1 cellular context compared by ENCODE assay signal in the genomic region with DNA sequence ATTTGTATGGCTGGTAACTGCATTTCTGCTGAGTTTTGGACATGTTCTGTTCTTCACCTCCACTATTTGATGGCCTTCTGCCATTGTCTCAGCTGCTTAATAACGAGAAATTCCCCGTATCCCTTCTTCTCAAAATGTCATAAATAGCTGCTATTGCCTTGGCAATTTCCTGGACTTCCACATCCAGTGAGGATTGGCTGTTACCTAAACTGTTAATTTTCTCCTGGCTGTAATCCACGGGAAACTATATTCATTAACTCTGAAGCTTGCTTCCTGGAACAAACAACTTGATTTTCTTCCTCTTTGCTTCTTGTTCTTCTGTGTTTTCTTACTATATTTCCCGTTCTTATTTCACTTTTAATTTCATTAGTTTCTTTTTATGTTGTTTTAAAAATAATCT.
TF ChIP-seq lines count a peak whose summit lies in the region.

No MANE protein-coding gene starts in this region.

TF ChIP-seq in GM12878, 131 proteins besides CTCF, POLR2A, EP300 and RAD21 (continued from another document):
- TF ChIP-seq, protein P1, sequence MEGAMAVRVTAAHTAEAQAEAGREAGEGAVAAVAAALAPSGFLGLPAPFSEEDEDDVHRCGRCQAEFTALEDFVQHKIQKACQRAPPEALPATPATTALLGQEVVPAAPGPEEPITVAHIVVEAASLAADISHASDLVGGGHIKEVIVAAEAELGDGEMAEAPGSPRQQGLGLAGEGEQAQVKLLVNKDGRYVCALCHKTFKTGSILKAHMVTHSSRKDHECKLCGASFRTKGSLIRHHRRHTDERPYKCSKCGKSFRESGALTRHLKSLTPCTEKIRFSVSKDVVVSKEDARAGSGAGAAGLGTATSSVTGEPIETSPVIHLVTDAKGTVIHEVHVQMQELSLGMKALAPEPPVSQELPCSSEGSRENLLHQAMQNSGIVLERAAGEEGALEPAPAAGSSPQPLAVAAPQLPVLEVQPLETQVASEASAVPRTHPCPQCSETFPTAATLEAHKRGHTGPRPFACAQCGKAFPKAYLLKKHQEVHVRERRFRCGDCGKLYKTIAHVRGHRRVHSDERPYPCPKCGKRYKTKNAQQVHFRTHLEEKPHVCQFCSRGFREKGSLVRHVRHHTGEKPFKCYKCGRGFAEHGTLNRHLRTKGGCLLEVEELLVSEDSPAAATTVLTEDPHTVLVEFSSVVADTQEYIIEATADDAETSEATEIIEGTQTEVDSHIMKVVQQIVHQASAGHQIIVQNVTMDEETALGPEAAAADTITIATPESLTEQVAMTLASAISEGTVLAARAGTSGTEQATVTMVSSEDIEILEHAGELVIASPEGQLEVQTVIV (IDR thresholded peaks at IDR 0.05; ENCODE audit: borderline replicate concordance, partially characterized antibody) = no peak
- TF ChIP-seq ZNF24 (IDR thresholded peaks at IDR 0.05) (no peak), CHD2 (IDR thresholded peaks at IDR 0.05; ENCODE audit: borderline replicate concordance, low read depth, low read length) (no peak), ZNF217 (IDR thresholded peaks at IDR 0.05) (no peak), BACH1 (IDR thresholded peaks at IDR 0.05; ENCODE audit: borderline replicate concordance) (no peak), SREBF2 (IDR thresholded peaks at IDR 0.05; ENCODE audit: low read length) (no peak), IKZF1 (conservative IDR thresholded peaks at IDR 0.05) (no peak), SUPT20H (IDR thresholded peaks at IDR 0.05; ENCODE audit: borderline replicate concordance, control insufficient read depth, low read depth, low read length) (no peak), YBX1 (IDR thresholded peaks at IDR 0.05) (no peak), POU2F2 (IDR thresholded peaks at IDR 0.05; ENCODE audit: borderline replicate concordance, low read depth, low read length) (no peak), PAX5 (IDR thresholded peaks at IDR 0.05; ENCODE audit: borderline replicate concordance, low read depth, low read length) (no peak)
